In genomic region chr2:105739408-105739807, GRCh38 we compare ENCODE assay signal across 15 cellular contexts. TPM values are rescaled to one million over a fixed set of nuclear protein-coding genes. Genes with fewer than 3 reads are reported as not detected.
A peak's percentile ranks its signal among the peaks of the same experiment; 100 is the strongest.
DNase-seq lines count a peak whose midpoint lies in the region; ATAC-seq and TF ChIP-seq lines count a peak whose summit lies in the region.
"Had no signal": no experiment of that assay in that cellular context is flagged by ENCODE, and none has a peak within 500 bp of the region (broad histone marks: within the 10 kb centered on the region; RNA-seq: fewer than 3 reads in every experiment).

No MANE protein-coding gene starts in this region.

- no peaks in the 10 kb centered on the region for H3K9me3 Mint-ChIP-seq in CD4-positive, alpha-beta T cell
- no peaks in the 10 kb centered on the region for H3K9me3 Mint-ChIP-seq in activated CD4-positive, alpha-beta memory T cell treated with anti-CD3 and anti-CD28 coated beads for 36 hours
- no peaks in the 10 kb centered on the region for H3K9me3 Mint-ChIP-seq in immature natural killer cell

- no peaks in the 10 kb centered on the region for H3K9me3 ChIP-seq in CD4-positive, alpha-beta T cell (ENCODE audit: control insufficient read depth, low read length)
- H3K9me3 ChIP-seq in right atrium auricular region, result no peaks in the 10 kb centered on the region

- TF ChIP-seq CTCF in CD4-positive, alpha-beta T cell (IDR thresholded peaks at IDR 0.05), result no peak
- no peak for TF ChIP-seq CTCF in right atrium auricular region (IDR thresholded peaks at IDR 0.05)

- H3K4me3 ChIP-seq in right atrium auricular region, result no peak overlapping the region

- peak overlapping the region; percentile 96 for H3K27ac Mint-ChIP-seq in CD4-positive, alpha-beta T cell
- H3K27ac Mint-ChIP-seq in activated CD4-positive, alpha-beta memory T cell treated with anti-CD3 and anti-CD28 coated beads for 36 hours, result peak overlapping the region; percentile 96
- peak overlapping the region; percentile 39 to 90 (median 85) for H3K27ac Mint-ChIP-seq in immature natural killer cell

- CTCF ChIA-PET in CD4-positive, alpha-beta T cell (lab: Charles Lee), result interaction anchor here (1.3 to 1.4 kb wide), 2 partner anchors 15 to 30 kb away, joined by 3 to 4 read pairs; no protein-coding TSS in a partner anchor
- CTCF ChIA-PET in activated CD4-positive, alpha-beta memory T cell treated with anti-CD3 and anti-CD28 coated beads for 36 hours (lab: Charles Lee), result interaction anchor here (1.0 kb wide), 1 partner anchor 119 kb away, joined by 4 read pairs; no protein-coding TSS in a partner anchor

- intact Hi-C loops in CD4-positive, alpha-beta T cell (cut with DNase I, micrococcal nuclease), result loop anchor here (5.0 kb wide), 2 partner anchors 77 to 162 kb away; no protein-coding TSS in a partner anchor
- intact Hi-C loops in activated CD4-positive, alpha-beta memory T cell treated with anti-CD3 and anti-CD28 coated beads for 36 hours (cut with micrococcal nuclease), result loop anchor here (1.0 kb wide), 1 partner anchor 15 kb away; no protein-coding TSS in a partner anchor

- peaks cover 80% of the 10 kb centered on the region for H3K4me1 Mint-ChIP-seq in CD4-positive, alpha-beta T cell (ENCODE audit: low read depth)
- peaks cover 92% of the 10 kb centered on the region for H3K4me1 Mint-ChIP-seq in activated CD4-positive, alpha-beta memory T cell treated with anti-CD3 and anti-CD28 coated beads for 36 hours (ENCODE audit: low read depth)
- H3K4me1 Mint-ChIP-seq in immature natural killer cell, result peaks cover 39 to 44% of the 10 kb centered on the region in 2 donors

- H3K27me3 Mint-ChIP-seq in CD4-positive, alpha-beta T cell, result no peaks in the 10 kb centered on the region
- H3K27me3 Mint-ChIP-seq in activated CD4-positive, alpha-beta memory T cell treated with anti-CD3 and anti-CD28 coated beads for 36 hours, result no peaks in the 10 kb centered on the region
- peaks cover 4 to 8% (median 4%) of the 10 kb centered on the region in 3 donors for H3K27me3 Mint-ChIP-seq in immature natural killer cell (ENCODE audit: low read depth in 3 of 3)

- no peaks in the 10 kb centered on the region for H3K36me3 ChIP-seq in right atrium auricular region

- H3K27ac ChIP-seq in CD4-positive, alpha-beta T cell (ENCODE audit: low read depth, low read length), result peak overlapping the region; percentile 86
- H3K27ac ChIP-seq in right atrium auricular region, result no peak overlapping the region
- H3K27ac ChIP-seq: epithelial cell of prostate had no signal

- no peak for ATAC-seq in CD4-positive, alpha-beta T cell (ENCODE audit: poor library complexity)
- no peak for ATAC-seq in GM21447 (IDR thresholded peaks at IDR 0.05; ENCODE audit: unreplicated experiment)
- ATAC-seq: Panc1 had no signal

- peaks cover 9% of the 10 kb centered on the region for H3K36me3 Mint-ChIP-seq in CD4-positive, alpha-beta T cell (ENCODE audit: low read depth)
- peaks cover 4% of the 10 kb centered on the region for H3K36me3 Mint-ChIP-seq in activated CD4-positive, alpha-beta memory T cell treated with anti-CD3 and anti-CD28 coated beads for 36 hours
- no peaks in the 10 kb centered on the region for H3K36me3 Mint-ChIP-seq in immature natural killer cell

- H3K4me3 Mint-ChIP-seq in CD4-positive, alpha-beta T cell, result peak overlapping the region; percentile 79
- peak overlapping the region; percentile 64 for H3K4me3 Mint-ChIP-seq in activated CD4-positive, alpha-beta memory T cell treated with anti-CD3 and anti-CD28 coated beads for 36 hours
- peak overlapping the region; percentile 56 to 75 (median 70) for H3K4me3 Mint-ChIP-seq in immature natural killer cell

- no peaks in the 10 kb centered on the region for H3K27me3 ChIP-seq in CD4-positive, alpha-beta T cell (ENCODE audit: control insufficient read depth, insufficient read depth, low read length)
- no peaks in the 10 kb centered on the region for H3K27me3 ChIP-seq in right atrium auricular region

- POLR2A ChIA-PET in CD4-positive, alpha-beta T cell (lab: Charles Lee), result interaction anchor here (1.0 to 3.5 kb wide), 8 partner anchors 8 to 421 kb away, joined by 3 to 37 read pairs (median 9); no protein-coding TSS in a partner anchor
- POLR2A ChIA-PET in activated CD4-positive, alpha-beta memory T cell treated with anti-CD3 and anti-CD28 coated beads for 36 hours (lab: Charles Lee), result interaction anchor here (1.9 kb wide), 1 partner anchor 12 kb away, joined by 4 read pairs; no protein-coding TSS in a partner anchor

- peaks cover 0 to 7% of the 10 kb centered on the region in 2 donors for H3K4me1 ChIP-seq in right atrium auricular region

- no peak for DNase-seq in CD4-positive, alpha-beta T cell
- DNase-seq in EH (ENCODE audit: low read depth) (peak; percentile 76), immature natural killer cell (no peak), right atrium auricular region (ENCODE audit: low spot score) (no peak), inferior parietal cortex (ENCODE audit: extremely low spot score) (no peak)
- peak; percentile 71 for DNase-seq in activated CD4-positive, alpha-beta memory T cell treated with anti-CD3 and anti-CD28 coated beads for 36 hours
- DNase-seq: activated CD4-positive, alpha-beta T cell treated with anti-CD3 and anti-CD28 coated beads, Interleukin-2, amount 50 U/mL, for 1 hour; GDM1; kidney glomerular epithelial cell; NCI-H1694 treated with DMSO at 0.1 percent for 48 hours; NCI-H524; trophoblast cell had no signal

RNA-seq across cellular contexts. Expression of gene NCK2, which starts 5.3 kb away (rescaled TPM):
- 10 to 100 TPM; 92.1 to 92.3 TPM for total RNA-seq in CD4-positive, alpha-beta T cell
- total RNA-seq in activated CD4-positive, alpha-beta memory T cell treated with anti-CD3 and anti-CD28 coated beads for 36 hours, result 10 to 100 TPM; 81.8 to 85.8 TPM
- 10 to 100 TPM; 10.7 to 22.1 (median 16.2) TPM for polyA plus RNA-seq in immature natural killer cell
- 10 to 100 TPM; 31.7 to 39.3 TPM for total RNA-seq in right atrium auricular region

Comparison
In these comparisons a context has a peak if more than half of its experiments do, and no peak if none do; other contexts are left out.
1. DNase-seq: peak in EH (single experiment) and activated CD4-positive, alpha-beta memory T cell treated with anti-CD3 and anti-CD28 coated beads for 36 hours (single experiment); none in CD4-positive, alpha-beta T cell (0 of 10), immature natural killer cell (0 of 3), right atrium auricular region (single experiment) and inferior parietal cortex (single experiment).
2. Peak in every context shown above with its lines, with median percentiles within 50 percentile points of each other: H3K27ac Mint-ChIP-seq and H3K4me3 Mint-ChIP-seq.